25 cellular contexts compared by ENCODE assay signal in genomic region chr16:12083625-12084024, GRCh38.
DNase-seq lines count a peak whose midpoint lies in the region; ATAC-seq lines count a peak whose summit lies in the region.
"Had no signal": no experiment of that assay in that cellular context is flagged by ENCODE, and none has a peak within 500 bp of the region (broad histone marks: within the 10 kb centered on the region; RNA-seq: fewer than 3 reads in every experiment).

No MANE protein-coding gene starts in this region.

- no peak overlapping the region for H3K4me3 ChIP-seq in aorta (ENCODE audit: low read length in 2 of 2)
- H3K4me3 ChIP-seq: A549, adrenal gland, gastrocnemius medialis, GM23338, prostate gland, thoracic aorta, vagina had no signal

- peaks cover 6 to 8% of the 10 kb centered on the region in 2 donors for H3K36me3 ChIP-seq in aorta (ENCODE audit: control insufficient read depth in 1 of 2, insufficient read depth in 2 of 2, low read length in 1 of 2)
- H3K36me3 ChIP-seq: adrenal gland, brain microvascular endothelial cell, prostate gland had no signal

- 95 to 97% methylated on average over 7 of the region's 7 CpGs for WGBS in aorta, 2 donors

- intact Hi-C loops in aorta (cut with DNase I) = no loop called here

- H3K9me3 Mint-ChIP-seq in activated naive CD4-positive, alpha-beta T cell treated with anti-CD3 and anti-CD28 coated beads, Interleukin-2, amount 50 U/mL, for 24 hours = no peaks in the 10 kb centered on the region
- H3K9me3 Mint-ChIP-seq in activated T-helper 17 cell treated with anti-CD3 and anti-CD28 coated beads, Interleukin-2, amount 50 U/mL, for 72 hours = no peaks in the 10 kb centered on the region
- H3K9me3 Mint-ChIP-seq in activated CD8-positive, alpha-beta memory T cell treated with anti-CD3 and anti-CD28 coated beads, Interleukin-2, amount 10 ng/mL, durations not matched to agents 7 days and 5 days (ENCODE audit: low read depth) = no peaks in the 10 kb centered on the region
- H3K9me3 Mint-ChIP-seq: GM23338 had no signal

- H3K4me3 Mint-ChIP-seq in activated naive CD4-positive, alpha-beta T cell treated with anti-CD3 and anti-CD28 coated beads, Interleukin-2, amount 50 U/mL, for 24 hours = no peak overlapping the region
- no peak overlapping the region for H3K4me3 Mint-ChIP-seq in activated T-helper 17 cell treated with anti-CD3 and anti-CD28 coated beads, Interleukin-2, amount 50 U/mL, for 72 hours
- H3K4me3 Mint-ChIP-seq in activated CD8-positive, alpha-beta memory T cell treated with anti-CD3 and anti-CD28 coated beads, Interleukin-2, amount 10 ng/mL, durations not matched to agents 7 days and 5 days = no peak overlapping the region
- H3K4me3 Mint-ChIP-seq: GM23338 had no signal

- H3K4me1 Mint-ChIP-seq in activated naive CD4-positive, alpha-beta T cell treated with anti-CD3 and anti-CD28 coated beads, Interleukin-2, amount 50 U/mL, for 24 hours = peaks cover 63% of the 10 kb centered on the region
- H3K4me1 Mint-ChIP-seq in activated T-helper 17 cell treated with anti-CD3 and anti-CD28 coated beads, Interleukin-2, amount 50 U/mL, for 72 hours = peaks cover 26% of the 10 kb centered on the region
- peaks cover 32% of the 10 kb centered on the region for H3K4me1 Mint-ChIP-seq in activated CD8-positive, alpha-beta memory T cell treated with anti-CD3 and anti-CD28 coated beads, Interleukin-2, amount 10 ng/mL, durations not matched to agents 7 days and 5 days

- peaks cover 7% of the 10 kb centered on the region for H3K36me3 Mint-ChIP-seq in activated naive CD4-positive, alpha-beta T cell treated with anti-CD3 and anti-CD28 coated beads, Interleukin-2, amount 50 U/mL, for 24 hours
- no peaks in the 10 kb centered on the region for H3K36me3 Mint-ChIP-seq in activated T-helper 17 cell treated with anti-CD3 and anti-CD28 coated beads, Interleukin-2, amount 50 U/mL, for 72 hours (ENCODE audit: low read depth)
- H3K36me3 Mint-ChIP-seq in activated CD8-positive, alpha-beta memory T cell treated with anti-CD3 and anti-CD28 coated beads, Interleukin-2, amount 10 ng/mL, durations not matched to agents 7 days and 5 days = peaks cover 1% of the 10 kb centered on the region

- H3K27me3 ChIP-seq in aorta (ENCODE audit: control insufficient read depth in 1 of 2, insufficient read depth in 2 of 2, low read length in 1 of 2) = no peaks in the 10 kb centered on the region
- H3K27me3 ChIP-seq: adrenal gland, brain microvascular endothelial cell, gastrocnemius medialis, vagina had no signal

- H3K27ac Mint-ChIP-seq in activated naive CD4-positive, alpha-beta T cell treated with anti-CD3 and anti-CD28 coated beads, Interleukin-2, amount 50 U/mL, for 24 hours = peak overlapping the region; percentile 88
- peak overlapping the region; percentile 93 for H3K27ac Mint-ChIP-seq in activated T-helper 17 cell treated with anti-CD3 and anti-CD28 coated beads, Interleukin-2, amount 50 U/mL, for 72 hours
- H3K27ac Mint-ChIP-seq in activated CD8-positive, alpha-beta memory T cell treated with anti-CD3 and anti-CD28 coated beads, Interleukin-2, amount 10 ng/mL, durations not matched to agents 7 days and 5 days = no peak overlapping the region
- H3K27ac Mint-ChIP-seq: GM23338 had no signal

- H3K9me3 ChIP-seq in aorta (ENCODE audit: control insufficient read depth, low read length) = no peaks in the 10 kb centered on the region
- H3K9me3 ChIP-seq: A549, adrenal gland, gastrocnemius medialis, prostate gland, thoracic aorta, vagina had no signal

- H3K27ac ChIP-seq in aorta (ENCODE audit: low read depth in 1 of 2, low read length in 2 of 2) = no peak overlapping the region
- H3K27ac ChIP-seq: A549, adrenal gland, brain microvascular endothelial cell, gastrocnemius medialis, prostate gland, thoracic aorta, vagina had no signal

- CTCF ChIA-PET in activated CD8-positive, alpha-beta memory T cell treated with anti-CD3 and anti-CD28 coated beads, Interleukin-2, amount 10 ng/mL, durations not matched to agents 7 days and 5 days (lab: Charles Lee) = interaction anchor here (4.5 kb wide), 1 partner anchor 12 kb away, joined by 25 read pairs; no protein-coding TSS in a partner anchor

- no peaks in the 10 kb centered on the region for H3K4me1 ChIP-seq in aorta (ENCODE audit: control insufficient read depth in 1 of 2, insufficient read depth in 2 of 2, low read length in 2 of 2)
- H3K4me1 ChIP-seq: A549, adrenal gland, gastrocnemius medialis, prostate gland, vagina had no signal

- ATAC-seq in activated T-helper 17 cell treated with anti-CD3 and anti-CD28 coated beads, Interleukin-2, amount 50 U/mL, for 72 hours (replicated peaks) = no peak
- ATAC-seq in aorta (ENCODE audit: low FRiP score) (no peak), HG03108 (IDR thresholded peaks at IDR 0.05; ENCODE audit: unreplicated experiment) (no peak)
- no peak for ATAC-seq in activated CD8-positive, alpha-beta memory T cell treated with anti-CD3 and anti-CD28 coated beads, Interleukin-2, amount 10 ng/mL, durations not matched to agents 7 days and 5 days
- ATAC-seq: A549; gastrocnemius medialis; GM23338; left colon; PC-3; SK-N-SH treated with all-trans-retinoic acid at 6 μM for 48 hours; stimulated activated naive CD8-positive, alpha-beta T cell treated with anti-CD3 and anti-CD28 coated beads, Interleukin-15, Interleukin-2, amounts not matched to agents 100 U/mL and 50 U/mL, for 24 hours had no signal

- no peaks in the 10 kb centered on the region for H3K27me3 Mint-ChIP-seq in activated naive CD4-positive, alpha-beta T cell treated with anti-CD3 and anti-CD28 coated beads, Interleukin-2, amount 50 U/mL, for 24 hours
- no peaks in the 10 kb centered on the region for H3K27me3 Mint-ChIP-seq in activated T-helper 17 cell treated with anti-CD3 and anti-CD28 coated beads, Interleukin-2, amount 50 U/mL, for 72 hours
- H3K27me3 Mint-ChIP-seq in activated CD8-positive, alpha-beta memory T cell treated with anti-CD3 and anti-CD28 coated beads, Interleukin-2, amount 10 ng/mL, durations not matched to agents 7 days and 5 days = no peaks in the 10 kb centered on the region

- DNase-seq in NCI-H2107 treated with DMSO at 0.1 percent for 48 hours (lab: John Stamatoyannopoulos, UW; ENCODE audit: unreplicated experiment) (peak; percentile 89), NCI-H2107 (lab: John Stamatoyannopoulos, UW) (no peak), aorta (peak; percentile 19 to 21)
- DNase-seq in activated naive CD4-positive, alpha-beta T cell treated with Interleukin-2 at 50 U/mL for 16 hours = no peak
- DNase-seq in activated CD8-positive, alpha-beta memory T cell treated with anti-CD3 and anti-CD28 coated beads, Interleukin-2, amount 10 ng/mL, durations not matched to agents 7 days and 5 days = no peak
- DNase-seq: AML-193; brain microvascular endothelial cell; gastrocnemius medialis; NCI-H2081 treated with DMSO at 0.1 percent for 48 hours; NCI-H524 treated with DMSO at 0.1 percent for 48 hours; NK-92 treated with Interleukin-12 subunit alpha and Interleukin-12 subunit beta, amount 100 ng/mL, for 24 hours; PC-3; stimulated activated naive CD8-positive, alpha-beta T cell treated with anti-CD3 and anti-CD28 coated beads, Interleukin-15, Interleukin-2, amounts not matched to agents 100 U/mL and 50 U/mL, for 24 hours; T-helper 2 cell had no signal

Comparison
In these comparisons a context has a peak if more than half of its experiments do, and no peak if none do; other contexts are left out.
1. DNase-seq: peak in NCI-H2107 treated with DMSO at 0.1 percent for 48 hours (single experiment) and aorta (2 of 2); none in NCI-H2107 (single experiment), activated naive CD4-positive, alpha-beta T cell treated with Interleukin-2 at 50 U/mL for 16 hours (single experiment) and activated CD8-positive, alpha-beta memory T cell treated with anti-CD3 and anti-CD28 coated beads, Interleukin-2, amount 10 ng/mL, durations not matched to agents 7 days and 5 days (single experiment).